Comparison of ENCODE assay signal across 31 cellular contexts in genomic region chr12:104450700-104451099, GRCh38. TPM values are rescaled to one million over a fixed set of nuclear protein-coding genes. Genes with fewer than 3 reads are reported as not detected.
A peak's percentile ranks its signal among the peaks of the same experiment; 100 is the strongest.
DNase-seq lines count a peak whose midpoint lies in the region; ATAC-seq, FAIRE-seq and TF ChIP-seq lines count a peak whose summit lies in the region.
"Had no signal": no experiment of that assay in that cellular context is flagged by ENCODE, and none has a peak within 500 bp of the region (broad histone marks: within the 10 kb centered on the region; RNA-seq: fewer than 3 reads in every experiment).

No MANE protein-coding gene starts in this region.

- FAIRE-seq in K562 (lab: Jason Lieb, UNC): no peak
- FAIRE-seq: A204.1, A549, D721Med had no signal

- no peaks in the 10 kb centered on the region for H3K9me3 ChIP-seq in HEK293 (ENCODE audit: control insufficient read depth, insufficient read depth, low read depth, low read length)
- H3K9me3 ChIP-seq in K562 (replicated peaks; ENCODE audit: control insufficient read depth, insufficient read depth, low read depth, low read length): no peaks in the 10 kb centered on the region
- H3K9me3 ChIP-seq in effector memory CD4-positive, alpha-beta T cell (ENCODE audit: control insufficient read depth, low read length): no peaks in the 10 kb centered on the region
- H3K9me3 ChIP-seq: A549, Caco-2 had no signal

- no peaks in the 10 kb centered on the region for H3K79me2 ChIP-seq in K562 (ENCODE audit: control insufficient read depth, insufficient read depth, low read length)

- DNase-seq in K562 (ENCODE audit: extremely low read depth in 1 of 4, low spot score in 3 of 4) (no peak), retina (no peak)
- no peak for DNase-seq in effector memory CD4-positive, alpha-beta T cell
- DNase-seq: 8988T; ACHN; AML-193; BE2C; C1 segment of cervical spinal cord; Caco-2; Calu3; CD4-positive, alpha-beta memory T cell; CD4-positive, alpha-beta T cell; CD4-positive, CD25-positive, alpha-beta regulatory T cell; CD8-positive, alpha-beta memory T cell; CD8-positive, alpha-beta T cell; COR-L47; DMS 273 treated with DMSO at 0.1 percent for 48 hours; DMS153; DMS53; DMS79; DMS79 treated with DMSO at 0.1 percent for 48 hours; DND-41; EL had no signal

- CTCF ChIA-PET in HEK293 (lab: Yijun Ruan, JAX): interaction anchor here (2.6 kb wide), 1 partner anchor 69 kb away, joined by 11 read pairs; no protein-coding TSS in a partner anchor
- CTCF ChIA-PET in K562 (lab: Yijun Ruan, JAX; ENCODE audit: low intra/inter-chr PET ratio): no interaction called here

- TF ChIP-seq POLR2A in K562 (conservative IDR thresholded peaks at IDR 0.05): no peak

- no peaks in the 10 kb centered on the region for H4K20me1 ChIP-seq in K562 (replicated peaks; ENCODE audit: control insufficient read depth, insufficient read depth, low read length)
- H4K20me1 ChIP-seq: BLaER1; BLaER1 treated with 17β-estradiol and CSF1 and Interleukin-3, amounts not matched to agents 10 nM and 100 nM had no signal

- no peaks in the 10 kb centered on the region for H3K27me3 ChIP-seq in K562 (ENCODE audit: control insufficient read depth in 2 of 2, insufficient read depth in 2 of 2, low read length in 2 of 2)
- H3K27me3 ChIP-seq in effector memory CD4-positive, alpha-beta T cell (replicated peaks; ENCODE audit: control insufficient read depth, insufficient read depth, low read length, poor library complexity, severe bottlenecking): no peaks in the 10 kb centered on the region
- H3K27me3 ChIP-seq: BE2C; BLaER1; BLaER1 treated with 17β-estradiol and CSF1 and Interleukin-3, amounts not matched to agents 10 nM and 100 nM had no signal

- H3K4me1 ChIP-seq in HEK293 (ENCODE audit: control insufficient read depth, insufficient read depth, low read length) (peaks cover 1% of the 10 kb centered on the region; the same call in 1 of the 2 replicates), K562 (replicated peaks in 1 of 2; ENCODE audit: control insufficient read depth in 2 of 2, insufficient read depth in 2 of 2, low read length in 2 of 2) (peaks cover 0 to 4% of the 10 kb centered on the region in 2 experiments; a peak in 1 of 5 replicates)
- H3K4me1 ChIP-seq in effector memory CD4-positive, alpha-beta T cell (ENCODE audit: control insufficient read depth, insufficient read depth, low read length, poor library complexity, severe bottlenecking): no peaks in the 10 kb centered on the region
- H3K4me1 ChIP-seq: BE2C, Caco-2 had no signal

- POLR2A ChIA-PET in HEK293 (lab: Yijun Ruan, JAX) (no interaction called here), K562 (lab: Yijun Ruan, JAX) (no interaction called here)

- H3K27ac ChIP-seq in HEK293 (ENCODE audit: extremely low read depth, low read depth, low read length): no peak overlapping the region
- H3K27ac ChIP-seq in K562 (ENCODE audit: extremely low read depth, low read depth, low read length): no peak overlapping the region
- H3K27ac ChIP-seq in effector memory CD4-positive, alpha-beta T cell (ENCODE audit: insufficient read depth, low read length, poor library complexity, severe bottlenecking): no peak overlapping the region
- H3K27ac ChIP-seq: 22Rv1; A549; BLaER1; BLaER1 treated with 17β-estradiol and CSF1 and Interleukin-3, amounts not matched to agents 10 nM and 100 nM; C4-2B had no signal

- no peak overlapping the region for H3K9ac ChIP-seq in K562 (ENCODE audit: insufficient read depth in 1 of 2, low read depth in 2 of 2, low read length in 2 of 2)
- H3K9ac ChIP-seq: BLaER1; BLaER1 treated with 17β-estradiol and CSF1 and Interleukin-3, amounts not matched to agents 10 nM and 100 nM had no signal

- no peak for TF ChIP-seq CTCF in HEK293 (tag by site-specific recombination; IDR thresholded peaks at IDR 0.05)
- TF ChIP-seq CTCF in K562 (IDR thresholded peaks at IDR 0.05 in 2 of 3, conservative IDR thresholded peaks at IDR 0.05 in 1 of 3; ENCODE audit: insufficient read depth in 2 of 3, low read depth in 1 of 3, low read length in 3 of 3): no peak

- no peak for TF ChIP-seq RAD21 in K562 (CRISPR knock-in tag; conservative IDR thresholded peaks at IDR 0.05 in 1 of 2, IDR thresholded peaks at IDR 0.05 in 1 of 2)

- intact Hi-C loops in K562 (cut with micrococcal nuclease): loop anchor here (10.0 kb wide), 1 partner anchor 374 kb away; no protein-coding TSS in a partner anchor

- H3K4me2 ChIP-seq in K562 (ENCODE audit: insufficient read depth, low read length): no peak overlapping the region
- H3K4me2 ChIP-seq: A549; BLaER1; BLaER1 treated with 17β-estradiol and CSF1 and Interleukin-3, amounts not matched to agents 10 nM and 100 nM had no signal

- H3K4me3 ChIP-seq in HEK293 (ENCODE audit: low read depth, low read length) (no peak overlapping the region), K562 (no peak overlapping the region)
- no peak overlapping the region for H3K4me3 ChIP-seq in effector memory CD4-positive, alpha-beta T cell (ENCODE audit: insufficient read depth, low read depth, low read length, poor library complexity, severe bottlenecking)
- H3K4me3 ChIP-seq: A549; BLaER1; BLaER1 treated with 17β-estradiol and CSF1 and Interleukin-3, amounts not matched to agents 10 nM and 100 nM had no signal

- no peak for ATAC-seq in K562
- ATAC-seq: A549; CD8-positive, alpha-beta T cell had no signal

- in situ Hi-C loops in K562 (cut with MboI): no loop called here

- no TSS peak for BruUV-seq in K562 (replicated peaks; lab: Mats Ljungman, UMichigan)

- H3K36me3 ChIP-seq in HEK293 (ENCODE audit: control insufficient read depth in 2 of 2, insufficient read depth in 1 of 2, low read length in 2 of 2) (no peaks in the 10 kb centered on the region), K562 (ENCODE audit: control insufficient read depth, insufficient read depth, low read length) (no peaks in the 10 kb centered on the region)
- no peaks in the 10 kb centered on the region for H3K36me3 ChIP-seq in effector memory CD4-positive, alpha-beta T cell (ENCODE audit: control insufficient read depth, insufficient read depth, low read length)
- H3K36me3 ChIP-seq: BE2C, BLaER1 had no signal

- no peak for TF ChIP-seq EP300 in K562 (IDR thresholded peaks at IDR 0.05; ENCODE audit: low read length)

- H2AFZ ChIP-seq in K562 (ENCODE audit: low read depth, low read length): no peak overlapping the region

- H3K9me1 ChIP-seq in K562 (ENCODE audit: control insufficient read depth, insufficient read depth, low read length): no peaks in the 10 kb centered on the region

TF ChIP-seq in HEK293, 187 proteins besides CTCF, POLR2A, EP300 and RAD21:
- TF ChIP-seq ZNF837 (tag by site-specific recombination; IDR thresholded peaks at IDR 0.05): no peak
- peak; percentile 11 for TF ChIP-seq SETDB1 (IDR thresholded peaks at IDR 0.05; ENCODE audit: insufficient read length, low read length)
- peak; percentile 98 for TF ChIP-seq ZNF184 (tag by site-specific recombination; IDR thresholded peaks at IDR 0.05)
- TF ChIP-seq ZNF488 (tag by site-specific recombination; IDR thresholded peaks at IDR 0.05): no peak
- no peak for TF ChIP-seq ZNF510 (tag by site-specific recombination; IDR thresholded peaks at IDR 0.05; ENCODE audit: insufficient replicate concordance)
TF ChIP-seq in HEK293: peak in this region for 2.

TF ChIP-seq in K562, 482 proteins besides CTCF, POLR2A, EP300 and RAD21:
- no peak for TF ChIP-seq STAT5B (CRISPR knock-in tag; IDR thresholded peaks at IDR 0.05)
- TF ChIP-seq RBM25 (IDR thresholded peaks at IDR 0.05; ENCODE audit: low read depth, low read length, severe bottlenecking): peak; percentile 14
- TF ChIP-seq ZNF184 (CRISPR knock-in tag; IDR thresholded peaks at IDR 0.05): peak; percentile 40; the same call in 1 of the 2 replicates
- TF ChIP-seq USF2 (CRISPR knock-in tag; IDR thresholded peaks at IDR 0.05): no peak
- TF ChIP-seq ZNF639 (CRISPR knock-in tag; conservative IDR thresholded peaks at IDR 0.05 in 1 of 2, IDR thresholded peaks at IDR 0.05 in 1 of 2): no peak
- TF ChIP-seq SETDB1 (IDR thresholded peaks at IDR 0.05; ENCODE audit: low read length): no peak
- TF ChIP-seq RFX1 (IDR thresholded peaks at IDR 0.05): no peak
- no peak for TF ChIP-seq ATF7 (IDR thresholded peaks at IDR 0.05)

RNA-seq across cellular contexts. Expression of gene CHST11, which starts 6.0 kb away (rescaled TPM):
- total RNA-seq in K562 (2011; cell fraction: chromatin; rRNA removed; ENCODE audit: low replicate concordance): 38.5 and 49.7 TPM in 2 replicates
- total RNA-seq in K562 (2011; cell fraction: nucleolus; rRNA removed): 28.7 and 33.4 TPM in 2 replicates
- 34.9 and 47.6 TPM in 2 replicates for total RNA-seq in K562 (2011; cell fraction: nucleoplasm; rRNA removed)
- total RNA-seq in K562 (2014; rRNA removed) (34.3 and 37.2 TPM in 2 replicates), K562 (2014; rRNA removed; fragmentation: Illumina TruSeq; extraction: Trizol) (12.7 and 12.9 TPM in 2 replicates), K562 (2015; rRNA removed; fragmentation: Illumina TruSeq; extraction: Trizol) (15.5 and 15.6 TPM in 2 replicates), K562 (2021) (38.7 and 39.0 TPM in 2 replicates)
- polyA plus RNA-seq in K562 (2011; rRNA removed) (15.0 and 18.9 TPM in 2 replicates), K562 (2014; fragmentation: Illumina TruSeq; extraction: Trizol) (16.4 and 18.9 TPM in 2 replicates), K562 (2014; fragmentation: Nextera tagmentation; extraction: Ambion mirVana) (1 to 10 TPM; 2.3 to 2.9 TPM), K562 (2014; rRNA removed) (13.2 and 15.2 TPM in 2 replicates)
- polyA plus RNA-seq in K562 (2011; cell fraction: cytosol; rRNA removed): 32.2 and 49.4 TPM in 2 replicates
- polyA plus RNA-seq in K562 (2011; cell fraction: nucleus; rRNA removed): 13.4 and 22.2 TPM in 2 replicates
- polyA plus RNA-seq in K562 (2012): 17.7 and 39.4 TPM in 2 replicates
- polyA minus RNA-seq in K562 (2011; rRNA and poly(A)+ RNA removed): 17.8 and 21.7 TPM in 2 replicates
- 15.0 and 18.8 TPM in 2 replicates for polyA minus RNA-seq in K562 (2011; cell fraction: cytosol; rRNA and poly(A)+ RNA removed)
- 16.9 and 17.0 TPM in 2 replicates for polyA minus RNA-seq in K562 (2011; cell fraction: nucleus; rRNA and poly(A)+ RNA removed)

Comparison
In these comparisons a context has a peak if more than half of its experiments do, and no peak if none do; other contexts are left out.
1. Of the 44 proteins assayed by ChIP-seq in both K562 and HEK293: peak only in K562: none; only in HEK293: SETDB1; in both: ZNF184; in neither: 42.